In genomic region chr13:32255744-32256120, GRCh38 we compare ENCODE assay signal across 15 cellular contexts. TPM values are rescaled to one million over a fixed set of nuclear protein-coding genes. Genes with fewer than 3 reads are reported as not detected.
DNase-seq lines count a peak whose midpoint lies in the region; ATAC-seq and TF ChIP-seq lines count a peak whose summit lies in the region.
"Had no signal": no experiment of that assay in that cellular context is flagged by ENCODE, and none has a peak within 500 bp of the region (broad histone marks: within the 10 kb centered on the region; RNA-seq: fewer than 3 reads in every experiment).

No MANE protein-coding gene starts in this region.

- H4K20me1 ChIP-seq in PC-9 (ENCODE audit: insufficient read depth) = no peaks in the 10 kb centered on the region

- H3K36me3 ChIP-seq in heart right ventricle (peaks cover 0 to 68% (median 5%) of the 10 kb centered on the region in 9 donors), colonic mucosa (no peaks in the 10 kb centered on the region), upper lobe of right lung (no peaks in the 10 kb centered on the region), PC-9 (ENCODE audit: low read depth) (no peaks in the 10 kb centered on the region)
- H3K36me3 ChIP-seq: Peyer's patch had no signal

- no peaks in the 10 kb centered on the region for H3F3A ChIP-seq in PC-9 (ENCODE audit: insufficient read depth, low read depth)

- no peak overlapping the region for H3K9ac ChIP-seq in colonic mucosa (ENCODE audit: low read depth in 2 of 2, low read length in 2 of 2)

- H3K9me2 ChIP-seq in PC-9 (ENCODE audit: insufficient read depth) = no peaks in the 10 kb centered on the region

- BruUV-seq in PC-9 (replicated peaks; lab: Mats Ljungman, UMichigan) = no TSS peak

- no peak overlapping the region for H3K4me2 ChIP-seq in PC-9

- H3K27ac ChIP-seq in heart right ventricle (peak overlapping the region; percentile 79 to 92 (median 86)), colonic mucosa (peak overlapping the region; percentile 37), upper lobe of right lung (peak overlapping the region; percentile 84), PC-9 (no peak overlapping the region)

- CTCF ChIA-PET in GM10248 (lab: Yijun Ruan, JAX) = interaction anchor here (1.7 to 3.9 kb wide), 4 partner anchors 10 to 40 kb away, joined by 4 to 33 read pairs (median 6); no protein-coding TSS in a partner anchor
- CTCF ChIA-PET in PC-9 (lab: Charles Lee) = no interaction called here

- TF ChIP-seq CTCF in heart right ventricle (IDR thresholded peaks at IDR 0.05) (no peak), colonic mucosa (IDR thresholded peaks at IDR 0.05) (no peak), upper lobe of right lung (IDR thresholded peaks at IDR 0.05) (no peak), GM10248 (IDR thresholded peaks at IDR 0.05; ENCODE audit: control extremely low read depth, extremely low read depth, low read depth, missing control alignments) (no peak), PC-9 (conservative IDR thresholded peaks at IDR 0.05) (no peak)

- POLR2A ChIA-PET in GM10248 (lab: Yijun Ruan, JAX) (no interaction called here), PC-9 (lab: Charles Lee; ENCODE audit: unreplicated experiment) (no interaction called here)

- no peak overlapping the region for H2AFZ ChIP-seq in PC-9

- 45 to 54% methylated on average over 6 of the region's 6 CpGs for WGBS in heart right ventricle, 2 donors

- H3K9me3 ChIP-seq in heart right ventricle = no peaks in the 10 kb centered on the region
- H3K9me3 ChIP-seq in colonic mucosa = no peaks in the 10 kb centered on the region
- H3K9me3 ChIP-seq in upper lobe of right lung = no peaks in the 10 kb centered on the region
- no peaks in the 10 kb centered on the region for H3K9me3 ChIP-seq in PC-9 (ENCODE audit: insufficient read depth, low read depth)
- H3K9me3 ChIP-seq: Peyer's patch had no signal

- H3K4me1 ChIP-seq in heart right ventricle = peaks cover 3 to 88% (median 45%) of the 10 kb centered on the region in 9 donors
- no peaks in the 10 kb centered on the region for H3K4me1 ChIP-seq in colonic mucosa
- peaks cover 10% of the 10 kb centered on the region for H3K4me1 ChIP-seq in upper lobe of right lung
- no peaks in the 10 kb centered on the region for H3K4me1 ChIP-seq in PC-9 (replicated peaks; ENCODE audit: insufficient read depth)
- H3K4me1 ChIP-seq: Peyer's patch had no signal

- intact Hi-C loops in heart right ventricle (cut with DNase I) (no loop called here), Right ventricle myocardium superior (cut with DNase I) (no loop called here), colonic mucosa (cut with DNase I) (loop anchor here (10.0 kb wide), 1 partner anchor 279 kb away; the partner anchor contains the start of gene N4BP2L2), upper lobe of right lung (cut with DNase I) (no loop called here), PC-9 (cut with micrococcal nuclease; ENCODE audit: unreplicated experiment) (no loop called here)

- H3K4me3 ChIP-seq in heart right ventricle (peak overlapping the region; percentile 4 to 54 (median 44)), colonic mucosa (no peak overlapping the region), upper lobe of right lung (peak overlapping the region; percentile 45), PC-9 (no peak overlapping the region)

- H3K27me3 ChIP-seq in heart right ventricle = no peaks in the 10 kb centered on the region
- no peaks in the 10 kb centered on the region for H3K27me3 ChIP-seq in colonic mucosa
- no peaks in the 10 kb centered on the region for H3K27me3 ChIP-seq in upper lobe of right lung
- H3K27me3 ChIP-seq in PC-9 (ENCODE audit: insufficient read depth, low read depth) = no peaks in the 10 kb centered on the region
- H3K27me3 ChIP-seq: Peyer's patch had no signal

- DNase-seq in heart right ventricle (no peak), Right ventricle myocardium superior (no peak), colonic mucosa (no peak), lung microvascular endothelial cell (ENCODE audit: low read depth in 2 of 2) (peak; percentile 72 to 73), upper lobe of right lung (no peak), GM10248 (ENCODE audit: extremely low spot score) (no peak), PC-9 (no peak)
- DNase-seq: activated CD4-positive, alpha-beta T cell treated with anti-CD3 and anti-CD28 coated beads, Interleukin-2, amount 10 ng/mL, durations not matched to agents 24 days and 14 days; Calu3; effector memory CD4-positive, alpha-beta T cell; H9; nephron progenitor cell; Peyer's patch; T-helper 1 cell had no signal

- H3K79me2 ChIP-seq in PC-9 (ENCODE audit: low read depth) = no peaks in the 10 kb centered on the region

- ATAC-seq in heart right ventricle = no peak
- no peak for ATAC-seq in Right ventricle myocardium superior (ENCODE audit: poor library complexity)
- no peak for ATAC-seq in upper lobe of right lung
- no peak for ATAC-seq in GM21526 (IDR thresholded peaks at IDR 0.05; ENCODE audit: low FRiP score, unreplicated experiment)

RNA-seq across cellular contexts. Expression of gene ZAR1L, which starts 59.4 kb away (rescaled TPM):
- not detected for total RNA-seq in heart right ventricle
- not detected for polyA plus RNA-seq in heart right ventricle
- total RNA-seq in Right ventricle myocardium superior = not detected
- not detected for total RNA-seq in colonic mucosa
- not detected in 2 replicates for total RNA-seq in lung microvascular endothelial cell
- not detected for total RNA-seq in upper lobe of right lung
- 0.37 and 0.43 TPM in 2 replicates for total RNA-seq in PC-9 (2021)
- total RNA-seq: Calu3, H9, Peyer's patch had no signal

RNA-seq across cellular contexts. Expression of gene BRCA2, which starts 59.6 kb away (rescaled TPM):
- total RNA-seq in heart right ventricle (1 to 10 TPM in 2 of 10 donors, under 1 TPM in 8; 0.12 to 2.3 (median 0.47) TPM), Right ventricle myocardium superior (0.43 TPM), colonic mucosa (10 to 100 TPM in 1 of 2 donors, 1 to 10 TPM in 1; 4.8 to 12.1 TPM), lung microvascular endothelial cell (1.2 and 3.3 TPM in 2 replicates), upper lobe of right lung (3.6 TPM), PC-9 (2021) (11.4 and 14.5 TPM in 2 replicates)
- under 1 TPM; 0.04 to 0.07 TPM for polyA plus RNA-seq in heart right ventricle

Comparison
In these comparisons a context has a peak if more than half of its experiments do, and no peak if none do; other contexts are left out.
1. DNase-seq: peak in lung microvascular endothelial cell (2 of 2); none in heart right ventricle (0 of 2), Right ventricle myocardium superior (single experiment), colonic mucosa (single experiment), upper lobe of right lung (single experiment), GM10248 (single experiment) and PC-9 (0 of 2).
2. H3K4me3 ChIP-seq: peak in heart right ventricle (10 of 10) and upper lobe of right lung (single experiment); none in colonic mucosa (single experiment) and PC-9 (single experiment).